In genomic region chr13:62432295-62432694, GRCh38 we compare ENCODE assay signal across 27 cellular contexts.
"Had no signal": no experiment of that assay in that cellular context is flagged by ENCODE, and none has a peak within 500 bp of the region (broad histone marks: within the 10 kb centered on the region; RNA-seq: fewer than 3 reads in every experiment).

No MANE protein-coding gene starts in this region.

- DNase-seq: naive thymus-derived CD4-positive, alpha-beta T cell; natural killer cell; occipital lobe; ovary; posterior cingulate gyrus; psoas muscle; right cardiac atrium; right lobe of liver; sigmoid colon; small intestine; stimulated activated CD4-positive, alpha-beta T cell treated with anti-CD3 and anti-CD28 coated beads, Interleukin-15, amount 100 ng/mL, for 24 hours; stimulated activated CD4-positive, alpha-beta T cell treated with anti-CD3 and anti-CD28 coated beads, Interleukin-2, amount 100 ng/mL, for 24 hours; stimulated activated CD4-positive, alpha-beta T cell treated with anti-CD3 and anti-CD28 coated beads, Interleukin-2, amount 100 ng/mL, for 48 hours; stimulated activated CD4-positive, alpha-beta T cell treated with anti-CD3 and anti-CD28 coated beads, Interleukin-4, amount 100 ng/mL, for 24 hours; stimulated activated naive CD4-positive, alpha-beta T cell; stimulated activated naive CD8-positive, alpha-beta T cell treated with anti-CD3 and anti-CD28 coated beads, Interleukin-15, amount 100 ng/mL, for 72 hours; stimulated activated naive CD8-positive, alpha-beta T cell treated with anti-CD3 and anti-CD28 coated beads, Interleukin-15, Interleukin-2, amounts not matched to agents 100 U/mL and 50 U/mL, for 24 hours; substantia nigra; thyroid gland; trophoblast cell; upper lobe of left lung had no signal

- H3K27ac ChIP-seq: neural progenitor cell, ovary, parathyroid adenoma, psoas muscle, right lobe of liver, sigmoid colon, thoracic aorta, thyroid gland, tibial nerve, upper lobe of left lung, vagina had no signal

- ATAC-seq: naive thymus-derived CD4-positive, alpha-beta T cell; natural killer cell; psoas muscle; right cardiac atrium; right lobe of liver; stimulated activated effector memory CD8-positive, alpha-beta T cell treated with anti-CD3 and anti-CD28 coated beads, Interleukin-12 subunit alpha, Interleukin-12 subunit beta, amount 100 ng/mL, for 72 hours; stimulated activated naive CD8-positive, alpha-beta T cell treated with anti-CD3 and anti-CD28 coated beads, Interleukin-15, amount 100 ng/mL, for 72 hours; stimulated activated naive CD8-positive, alpha-beta T cell treated with anti-CD3 and anti-CD28 coated beads, Interleukin-15, Interleukin-2, amounts not matched to agents 100 U/mL and 50 U/mL, for 24 hours had no signal

- H2AFZ ChIP-seq: neural progenitor cell, parathyroid adenoma had no signal

- H3K9me3 ChIP-seq: ovary, psoas muscle, right lobe of liver, sigmoid colon, thoracic aorta, thyroid gland, tibial nerve, upper lobe of left lung, vagina had no signal

- H3K4me1 ChIP-seq: neural progenitor cell, parathyroid adenoma, psoas muscle, right lobe of liver, sigmoid colon, thyroid gland, tibial nerve, upper lobe of left lung, vagina had no signal

- H3K4me3 ChIP-seq: neural progenitor cell, ovary, psoas muscle, right lobe of liver, sigmoid colon, thoracic aorta, thyroid gland, tibial nerve, upper lobe of left lung, vagina had no signal

- H3K4me2 ChIP-seq: neural progenitor cell had no signal

- H3K27me3 ChIP-seq: neural progenitor cell, ovary, right lobe of liver, sigmoid colon, thyroid gland, tibial nerve, upper lobe of left lung, vagina had no signal

- H3K9ac ChIP-seq: neural progenitor cell, parathyroid adenoma had no signal

- H3K36me3 ChIP-seq: neural progenitor cell, ovary, right lobe of liver, sigmoid colon, thoracic aorta, thyroid gland, tibial nerve, upper lobe of left lung, vagina had no signal

- H3K79me2 ChIP-seq: parathyroid adenoma had no signal
